1 cellular context compared by ENCODE assay signal in genomic region chr22:29603358-29604191, GRCh38.
TF ChIP-seq lines count a peak whose summit lies in the region.

Gene NF2, plus strand, starts transcription at chr22:29603633. Its CDS starts 366 bp downstream, at chr22:29603999.

TF ChIP-seq in WTC11, 78 proteins besides CTCF, POLR2A, EP300 and RAD21 (continued from another document):
- TF ChIP-seq E2F5 (CRISPR knock-in tag; IDR thresholded peaks at IDR 0.05) (peak; percentile 70), TEAD1 (CRISPR knock-in tag; IDR thresholded peaks at IDR 0.05) (peak; percentile 30; the same call in 1 of the 2 replicates), CBFB (CRISPR knock-in tag; IDR thresholded peaks at IDR 0.05; ENCODE audit: low read depth) (0 out of 2 replicates have a peak, but pooled peaks have one; percentile 31), HMGXB4 (CRISPR knock-in tag; IDR thresholded peaks at IDR 0.05) (peak; percentile 94; the same call in 1 of the 2 replicates), TCF7 (CRISPR knock-in tag; IDR thresholded peaks at IDR 0.05; ENCODE audit: low read depth) (peak; percentile 69; the same call in 1 of the 2 replicates), ETV6 (CRISPR knock-in tag; IDR thresholded peaks at IDR 0.05) (peak; percentile 82)
TF ChIP-seq in WTC11: peak in this region for 21.
